In the genomic region with DNA sequence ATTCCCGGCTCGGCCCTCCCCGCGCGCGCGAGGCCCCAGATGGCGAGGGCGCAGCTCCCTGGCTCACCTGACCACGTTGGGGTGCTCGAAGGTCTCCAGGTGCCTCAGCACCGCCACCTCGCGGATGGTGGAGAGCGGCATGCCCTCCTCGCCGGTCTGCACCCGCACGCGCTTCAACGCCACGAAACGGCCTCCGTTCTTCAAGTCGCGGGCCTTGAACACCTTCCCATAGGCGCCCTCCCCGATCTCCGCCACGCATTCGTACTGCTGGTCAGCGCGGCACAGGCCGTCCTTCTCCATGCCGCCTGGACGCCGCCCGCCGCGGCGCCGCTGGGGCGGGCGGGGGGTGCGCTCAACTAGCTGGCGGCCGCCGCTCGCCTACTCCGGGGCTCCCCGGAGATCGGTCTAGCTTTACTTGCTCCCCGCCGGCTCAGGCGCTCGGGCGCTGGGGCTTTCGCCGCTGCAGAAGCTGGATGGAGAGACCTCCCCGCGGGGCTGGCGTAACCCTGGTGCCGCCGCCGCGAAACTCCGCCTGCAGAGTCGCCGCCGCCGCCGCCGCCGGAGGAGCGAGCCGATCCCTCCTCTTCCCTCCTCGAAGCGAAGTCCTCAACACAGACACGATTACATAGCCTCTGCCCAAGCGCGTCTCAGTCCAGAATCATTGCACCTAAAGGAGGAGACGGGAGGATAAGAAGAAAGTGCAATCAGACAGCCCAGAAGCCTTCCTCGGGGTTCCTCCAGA, we compare ENCODE assay signal across 8 cellular contexts. TPM values are rescaled to one million over a fixed set of nuclear protein-coding genes. Genes with fewer than 3 reads are reported as not detected.
DNase-seq lines count a peak whose midpoint lies in the region; ATAC-seq, FAIRE-seq and TF ChIP-seq lines count a peak whose summit lies in the region.

No MANE protein-coding gene starts in this region.

- peak overlapping the region; percentile 80 for H3K4me3 ChIP-seq in A549

- no peak for TF ChIP-seq EP300 in A549 (IDR thresholded peaks at IDR 0.05)

- peak; percentile 80 for TF ChIP-seq CTCF in A549 (IDR thresholded peaks at IDR 0.05)
- TF ChIP-seq CTCF in activated B cell treated with CpG ODN at 0.5 μM for 24 hours (IDR thresholded peaks at IDR 0.05), result no peak

- peak overlapping the region; percentile 79 for H3K27ac Mint-ChIP-seq in activated B cell treated with CpG ODN at 0.5 μM for 24 hours

- H3K9me3 ChIP-seq in A549, result no peaks in the 10 kb centered on the region

- H3K36me3 Mint-ChIP-seq in activated B cell treated with CpG ODN at 0.5 μM for 24 hours (ENCODE audit: low read depth), result peaks cover 21% of the 10 kb centered on the region

- ATAC-seq in A549 (peak; percentile 72 to 82), GM18517 (IDR thresholded peaks at IDR 0.05; ENCODE audit: unreplicated experiment) (peak; percentile 45), HG03039 (IDR thresholded peaks at IDR 0.05; ENCODE audit: unreplicated experiment) (peak; percentile 47), activated B cell treated with CpG ODN at 0.5 μM for 24 hours (ENCODE audit: low read depth) (peak; percentile 65)

- no peak for FAIRE-seq in A549 (lab: Jason Lieb, UNC)

- H3K4me1 ChIP-seq in A549, result peaks cover 33% of the 10 kb centered on the region

- intact Hi-C loops in activated B cell treated with CpG ODN at 0.5 μM for 24 hours (cut with micrococcal nuclease), result loop anchor here (1.0 to 10.0 kb wide), 12 partner anchors 31 to 891 kb away; a partner anchor contains a TSS

- DNase-seq in A549 (ENCODE audit: low read depth in 1 of 2, low spot score in 1 of 2) (peak; percentile 58 to 90), NCI-H2171 (lab: John Stamatoyannopoulos, UW) (peak; percentile 84), activated B cell treated with CpG ODN at 0.5 μM for 24 hours (peak; percentile 81), caudate nucleus (lab: John Stamatoyannopoulos, UW) (peak in 59 of 61 donors; percentile 15 to 91 (median 74)), kidney glomerular epithelial cell (lab: John Stamatoyannopoulos, UW) (peak; percentile 56)
- DNase-seq in stimulated activated CD4-positive, alpha-beta T cell treated with anti-CD3 and anti-CD28 coated beads, Interleukin-1b, Interleukin-23, amount 100 ng/mL, for 24 hours (ENCODE audit: low read depth in 4 of 4, low spot score in 1 of 4), result peak in 3 of 4 experiments; percentile 70 to 81 (median 74)

- TF ChIP-seq RAD21 in A549 (conservative IDR thresholded peaks at IDR 0.05 in 1 of 2, IDR thresholded peaks at IDR 0.05 in 1 of 2), result peak; percentile 82 to 92

- POLR2A ChIA-PET in A549 (lab: Yijun Ruan, JAX) (interaction anchor here (2.0 to 2.8 kb wide), 2 partner anchors 66 to 138 kb away, joined by 12 to 24 read pairs; no protein-coding TSS in a partner anchor), activated B cell treated with CpG ODN at 0.5 μM for 24 hours (lab: Charles Lee) (interaction anchor here (0.7 to 1.7 kb wide), 10 partner anchors 10 to 243 kb away, joined by 3 to 10 read pairs (median 4); a partner anchor contains a TSS)

- no peaks in the 10 kb centered on the region for H3K9me3 Mint-ChIP-seq in activated B cell treated with CpG ODN at 0.5 μM for 24 hours

- H3K4me2 ChIP-seq in A549, result peak overlapping the region; percentile 85

- TF ChIP-seq POLR2A in A549 (IDR thresholded peaks at IDR 0.05; ENCODE audit: low read length), result no peak

- H3K4me3 Mint-ChIP-seq in activated B cell treated with CpG ODN at 0.5 μM for 24 hours, result peak overlapping the region; percentile 87

- H3K27me3 Mint-ChIP-seq in activated B cell treated with CpG ODN at 0.5 μM for 24 hours, result no peaks in the 10 kb centered on the region

- H3K4me1 Mint-ChIP-seq in activated B cell treated with CpG ODN at 0.5 μM for 24 hours, result peaks cover 42% of the 10 kb centered on the region

- WGBS in A549 (ENCODE audit: missing lambda C conversion rate), result under 1% methylated on average over 22 of the region's 83 CpGs

- CTCF ChIA-PET in A549 (lab: Yijun Ruan, JAX) (interaction anchor here (0.6 to 5.7 kb wide), 71 partner anchors 10 to 303 kb away, joined by 3 to 74 read pairs (median 5); no protein-coding TSS in a partner anchor), activated B cell treated with CpG ODN at 0.5 μM for 24 hours (lab: Charles Lee) (interaction anchor here (0.5 to 2.0 kb wide), 26 partner anchors 11 to 230 kb away, joined by 3 to 31 read pairs (median 5); no protein-coding TSS in a partner anchor)

- peak overlapping the region; percentile 92 to 96 for H3K27ac ChIP-seq in A549
- H3K27ac ChIP-seq in caudate nucleus (ENCODE audit: low read depth, low read length), result peak overlapping the region; percentile 91

TF ChIP-seq in A549, 52 proteins besides CTCF, POLR2A, EP300 and RAD21:
- TF ChIP-seq, protein P1, sequence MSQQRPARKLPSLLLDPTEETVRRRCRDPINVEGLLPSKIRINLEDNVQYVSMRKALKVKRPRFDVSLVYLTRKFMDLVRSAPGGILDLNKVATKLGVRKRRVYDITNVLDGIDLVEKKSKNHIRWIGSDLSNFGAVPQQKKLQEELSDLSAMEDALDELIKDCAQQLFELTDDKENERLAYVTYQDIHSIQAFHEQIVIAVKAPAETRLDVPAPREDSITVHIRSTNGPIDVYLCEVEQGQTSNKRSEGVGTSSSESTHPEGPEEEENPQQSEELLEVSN (IDR thresholded peaks at IDR 0.05; ENCODE audit: borderline replicate concordance, low read depth), result peak; percentile 84
- no peak for TF ChIP-seq FOSB (CRISPR knock-in tag; IDR thresholded peaks at IDR 0.05)
- TF ChIP-seq JUN (IDR thresholded peaks at IDR 0.05), result peak; percentile 18 to 62; a peak in 1 of 5 replicates
- TF ChIP-seq, protein P2, sequence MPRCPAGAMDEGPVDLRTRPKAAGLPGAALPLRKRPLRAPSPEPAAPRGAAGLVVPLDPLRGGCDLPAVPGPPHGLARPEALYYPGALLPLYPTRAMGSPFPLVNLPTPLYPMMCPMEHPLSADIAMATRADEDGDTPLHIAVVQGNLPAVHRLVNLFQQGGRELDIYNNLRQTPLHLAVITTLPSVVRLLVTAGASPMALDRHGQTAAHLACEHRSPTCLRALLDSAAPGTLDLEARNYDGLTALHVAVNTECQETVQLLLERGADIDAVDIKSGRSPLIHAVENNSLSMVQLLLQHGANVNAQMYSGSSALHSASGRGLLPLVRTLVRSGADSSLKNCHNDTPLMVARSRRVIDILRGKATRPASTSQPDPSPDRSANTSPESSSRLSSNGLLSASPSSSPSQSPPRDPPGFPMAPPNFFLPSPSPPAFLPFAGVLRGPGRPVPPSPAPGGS (IDR thresholded peaks at IDR 0.05), result no peak
- TF ChIP-seq SMC3 (IDR thresholded peaks at IDR 0.05), result peak; percentile 95
- TF ChIP-seq, protein P3, sequence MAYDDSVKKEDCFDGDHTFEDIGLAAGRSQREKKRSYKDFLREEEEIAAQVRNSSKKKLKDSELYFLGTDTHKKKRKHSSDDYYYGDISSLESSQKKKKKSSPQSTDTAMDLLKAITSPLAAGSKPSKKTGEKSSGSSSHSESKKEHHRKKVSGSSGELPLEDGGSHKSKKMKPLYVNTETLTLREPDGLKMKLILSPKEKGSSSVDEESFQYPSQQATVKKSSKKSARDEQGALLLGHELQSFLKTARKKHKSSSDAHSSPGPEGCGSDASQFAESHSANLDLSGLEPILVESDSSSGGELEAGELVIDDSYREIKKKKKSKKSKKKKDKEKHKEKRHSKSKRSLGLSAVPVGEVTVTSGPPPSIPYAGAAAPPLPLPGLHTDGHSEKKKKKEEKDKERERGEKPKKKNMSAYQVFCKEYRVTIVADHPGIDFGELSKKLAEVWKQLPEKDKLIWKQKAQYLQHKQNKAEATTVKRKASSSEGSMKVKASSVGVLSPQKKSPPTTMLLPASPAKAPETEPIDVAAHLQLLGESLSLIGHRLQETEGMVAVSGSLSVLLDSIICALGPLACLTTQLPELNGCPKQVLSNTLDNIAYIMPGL (CRISPR knock-in tag; IDR thresholded peaks at IDR 0.05; ENCODE audit: borderline replicate concordance), result 0 out of 2 replicates have a peak, but pooled peaks have one; percentile 15
- TF ChIP-seq KDM5A (IDR thresholded peaks at IDR 0.05), result peak; percentile 67
- TF ChIP-seq, protein P4, sequence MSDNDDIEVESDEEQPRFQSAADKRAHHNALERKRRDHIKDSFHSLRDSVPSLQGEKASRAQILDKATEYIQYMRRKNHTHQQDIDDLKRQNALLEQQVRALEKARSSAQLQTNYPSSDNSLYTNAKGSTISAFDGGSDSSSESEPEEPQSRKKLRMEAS (IDR thresholded peaks at IDR 0.05), result peak; percentile 96
- TF ChIP-seq HOXB13 (CRISPR knock-in tag; IDR thresholded peaks at IDR 0.05; ENCODE audit: low read depth), result no peak
- TF ChIP-seq, protein P5, sequence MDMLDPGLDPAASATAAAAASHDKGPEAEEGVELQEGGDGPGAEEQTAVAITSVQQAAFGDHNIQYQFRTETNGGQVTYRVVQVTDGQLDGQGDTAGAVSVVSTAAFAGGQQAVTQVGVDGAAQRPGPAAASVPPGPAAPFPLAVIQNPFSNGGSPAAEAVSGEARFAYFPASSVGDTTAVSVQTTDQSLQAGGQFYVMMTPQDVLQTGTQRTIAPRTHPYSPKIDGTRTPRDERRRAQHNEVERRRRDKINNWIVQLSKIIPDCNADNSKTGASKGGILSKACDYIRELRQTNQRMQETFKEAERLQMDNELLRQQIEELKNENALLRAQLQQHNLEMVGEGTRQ (IDR thresholded peaks at IDR 0.05), result peak; percentile 37

RNA-seq across cellular contexts. Expression of a gene that starts 3.2 kb away (rescaled TPM):
- 22.4 and 25.9 TPM in 2 replicates for polyA plus RNA-seq in A549 (2011; rRNA removed)
- 6.9 and 7.9 TPM in 2 replicates for polyA plus RNA-seq in A549 (2012; cell fraction: cytosol; rRNA removed)
- 13.6 and 14.3 TPM in 2 replicates for polyA plus RNA-seq in A549 (2012; cell fraction: nucleus; rRNA removed)
- polyA plus RNA-seq in A549 (2017; fragmentation: RNase III; extraction: RNeasy Plus Mini Kit Qiagen cat#74134 plus additional on column Dnase treatment), result 12.9 to 16.1 TPM (median 13.6 TPM) in 3 replicates
- polyA minus RNA-seq in A549 (2011; rRNA and poly(A)+ RNA removed), result 51.8 and 65.6 TPM in 2 replicates
- 26.1 and 30.5 TPM in 2 replicates for total RNA-seq in activated B cell treated with CpG ODN at 0.5 μM for 24 hours

Comparison
In these comparisons a context has a peak if more than half of its experiments do, and no peak if none do; other contexts are left out.
1. Peak in every context shown above with its lines: DNase-seq, ATAC-seq, H3K4me3 ChIP-seq and H3K27ac ChIP-seq.